ENCODE assay signal across 26 cellular contexts in the genomic region with DNA sequence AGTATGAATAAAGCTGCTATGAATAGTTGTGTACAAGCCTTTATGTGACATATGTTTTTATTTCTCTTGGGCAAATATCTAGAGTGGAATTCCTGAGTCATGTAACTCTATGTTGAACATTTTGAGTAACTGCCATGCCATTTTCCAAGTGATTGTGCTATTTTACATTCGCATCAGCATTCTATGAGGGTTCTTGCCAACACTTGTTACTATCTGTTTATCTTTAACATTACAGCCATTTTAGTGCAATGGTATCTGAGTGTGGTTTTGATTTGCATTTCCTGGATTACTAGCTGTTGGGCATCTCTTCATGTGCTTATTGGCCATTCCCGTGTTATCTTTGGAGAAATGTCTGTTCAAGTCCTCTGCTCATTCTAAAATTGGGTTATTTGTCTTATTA. TPM values are rescaled to one million over a fixed set of nuclear protein-coding genes. Genes with fewer than 3 reads are reported as not detected.
DNase-seq lines count a peak whose midpoint lies in the region; ATAC-seq, FAIRE-seq and TF ChIP-seq lines count a peak whose summit lies in the region.
"Had no signal": no experiment of that assay in that cellular context is flagged by ENCODE, and none has a peak within 500 bp of the region (broad histone marks: within the 10 kb centered on the region; RNA-seq: fewer than 3 reads in every experiment).

No MANE protein-coding gene starts in this region.

- no peak overlapping the region for H2AFZ ChIP-seq in H1 (ENCODE audit: low read length)

- POLR2A ChIA-PET in H1 (lab: Charles Lee; ENCODE audit: partially characterized antibody) = no interaction called here

- H4K5ac ChIP-seq in H1 (ENCODE audit: insufficient read length, low read depth, low read length) = no peak overlapping the region

- no peak for TF ChIP-seq CTCF in H1 (IDR thresholded peaks at IDR 0.05; ENCODE audit: control extremely low read depth in 1 of 3, insufficient read depth in 1 of 3, low read depth in 1 of 3, low read length in 3 of 3)
- TF ChIP-seq CTCF in fibroblast of the aortic adventitia (IDR thresholded peaks at IDR 0.05; ENCODE audit: insufficient read depth, low read length) = no peak
- TF ChIP-seq CTCF in upper lobe of left lung (IDR thresholded peaks at IDR 0.05) = no peak

- no peak overlapping the region for H3K23ac ChIP-seq in H1 (ENCODE audit: insufficient read length)

- WGBS in H1 (ENCODE audit: extremely low coverage in 1 of 2, insufficient coverage in 1 of 2, insufficient read length in 1 of 2, insufficient replicate concordance in 2 of 2, low coverage in 1 of 2, low lambda C conversion rate in 2 of 2, missing lambda C conversion rate in 1 of 2), 2 experiments = 96% methylated on average over 2 of the region's 2 CpGs; no CpG with 5 or more reads in 1 of the 2 experiments
- WGBS in upper lobe of left lung, 2 donors = 75 to 82% methylated on average over 2 of the region's 2 CpGs

- H3K4ac ChIP-seq in H1 (replicated peaks; ENCODE audit: insufficient read length, low read depth, low read length) = peak overlapping the region; percentile 66

- H3K4me1 ChIP-seq in H1 (replicated peaks in 1 of 4; ENCODE audit: control insufficient read depth in 3 of 4, insufficient read depth in 4 of 4, low read length in 3 of 4) (peaks cover 0 to 4% (median 2%) of the 10 kb centered on the region in 4 experiments; a peak in 4 of 7 replicates), upper lobe of left lung (no peaks in the 10 kb centered on the region)
- H3K4me1 ChIP-seq: A549 had no signal

- peaks cover 3% of the 10 kb centered on the region; the same call in 1 of the 2 replicates for H3K79me1 ChIP-seq in H1 (ENCODE audit: low read depth, low read length)

- H3K27ac ChIP-seq in H1 (ENCODE audit: low read depth, low read length) (no peak overlapping the region), upper lobe of left lung (no peak overlapping the region)
- H3K27ac ChIP-seq: 22Rv1; A549; BLaER1 treated with 17β-estradiol and CSF1 and Interleukin-3, amounts not matched to agents 10 nM and 100 nM; C4-2B had no signal

- H2BK5ac ChIP-seq in H1 (ENCODE audit: low read depth, low read length) = no peak overlapping the region

- peak overlapping the region; percentile 41 for H3K27ac Mint-ChIP-seq in activated naive CD8-positive, alpha-beta T cell
- no peak overlapping the region for H3K27ac Mint-ChIP-seq in activated naive CD8-positive, alpha-beta T cell treated with anti-CD3 and anti-CD28 coated beads for 36 hours
- no peak overlapping the region for H3K27ac Mint-ChIP-seq in stimulated activated naive B cell treated with anti-CD40 and anti-IgM and Interleukin-4, amounts not matched to agents 10 μg/mL and 1 μg/mL and 100 μg/mL, for 72 hours
- H3K27ac Mint-ChIP-seq: B cell; CD4-positive, alpha-beta T cell; CD8-positive, alpha-beta T cell had no signal

- CTCF ChIA-PET in H1 (lab: Charles Lee; ENCODE audit: partially characterized antibody) = interaction anchor here (1.3 kb wide), 1 partner anchor 39 kb away, joined by 3 read pairs; no protein-coding TSS in a partner anchor

- H3K36me3 ChIP-seq in H1 (ENCODE audit: control insufficient read depth in 2 of 4, insufficient read depth in 4 of 4, low read length in 3 of 4) (no peaks in the 10 kb centered on the region; a peak in 1 of 8 replicates), upper lobe of left lung (no peaks in the 10 kb centered on the region)
- H3K36me3 ChIP-seq: BLaER1 treated with 17β-estradiol and CSF1 and Interleukin-3, amounts not matched to agents 10 nM and 100 nM had no signal

- H3K79me2 ChIP-seq in H1 (ENCODE audit: control insufficient read depth in 1 of 2, insufficient read depth in 2 of 2, low read length in 2 of 2) = peaks cover 0 to 5% of the 10 kb centered on the region in 2 experiments; a peak in 2 of 4 replicates

- DNase-seq in activated naive CD8-positive, alpha-beta T cell treated with anti-CD3 and anti-CD28 coated beads for 36 hours = no peak
- DNase-seq in EH (ENCODE audit: low read depth) (peak; percentile 5), H1 (ENCODE audit: low read depth in 1 of 2, low spot score in 2 of 2) (no peak), fibroblast of the aortic adventitia (ENCODE audit: low read depth) (peak; percentile 2), upper lobe of left lung (no peak)
- DNase-seq in stimulated activated naive B cell treated with anti-CD40 and anti-IgM and Interleukin-4, amounts not matched to agents 10 μg/mL and 1 μg/mL and 100 μg/mL, for 72 hours = no peak
- DNase-seq: AML-193; Caco-2; Calu3; CD4-positive, alpha-beta T cell; CD8-positive, alpha-beta T cell; DMS79 treated with DMSO at 0.1 percent for 48 hours; EL; GDM1 had no signal

- H3K27me3 ChIP-seq in H1 (replicated peaks in 1 of 4; ENCODE audit: control insufficient read depth in 3 of 4, extremely low read depth in 1 of 4, insufficient read depth in 3 of 4, low read length in 3 of 4) = no peaks in the 10 kb centered on the region; a peak in 1 of 7 replicates
- no peaks in the 10 kb centered on the region for H3K27me3 ChIP-seq in upper lobe of left lung
- H3K27me3 ChIP-seq: BLaER1 treated with 17β-estradiol and CSF1 and Interleukin-3, amounts not matched to agents 10 nM and 100 nM had no signal

- H4K8ac ChIP-seq in H1 (ENCODE audit: extremely low read depth, insufficient read depth, low read length) = no peak overlapping the region

- H2BK12ac ChIP-seq in H1 (ENCODE audit: low read depth, low read length) = no peak overlapping the region

- no peak overlapping the region for H2BK20ac ChIP-seq in H1 (ENCODE audit: low read length)

- H4K20me1 ChIP-seq in H1 (replicated peaks in 1 of 2; ENCODE audit: control insufficient read depth in 1 of 2, insufficient read depth in 2 of 2, low read length in 2 of 2) = peaks cover 0 to 4% of the 10 kb centered on the region in 2 experiments
- H4K20me1 ChIP-seq: BLaER1 treated with 17β-estradiol and CSF1 and Interleukin-3, amounts not matched to agents 10 nM and 100 nM had no signal

- H3K9me3 Mint-ChIP-seq in activated naive CD8-positive, alpha-beta T cell (ENCODE audit: low read depth) = no peaks in the 10 kb centered on the region
- H3K9me3 Mint-ChIP-seq in activated naive CD8-positive, alpha-beta T cell treated with anti-CD3 and anti-CD28 coated beads for 36 hours = peaks cover 4% of the 10 kb centered on the region
- peaks cover 0 to 3% of the 10 kb centered on the region in 2 donors for H3K9me3 Mint-ChIP-seq in stimulated activated naive B cell treated with anti-CD40 and anti-IgM and Interleukin-4, amounts not matched to agents 10 μg/mL and 1 μg/mL and 100 μg/mL, for 72 hours
- H3K9me3 Mint-ChIP-seq: CD8-positive, alpha-beta T cell had no signal

- no peak for TF ChIP-seq POLR2A in H1 (IDR thresholded peaks at IDR 0.05; ENCODE audit: control extremely low read depth in 1 of 2, low read depth in 2 of 2, low read length in 2 of 2)
- no peak for TF ChIP-seq POLR2A in upper lobe of left lung (IDR thresholded peaks at IDR 0.05)

- H2AK5ac ChIP-seq in H1 (ENCODE audit: low read depth, low read length) = no peak overlapping the region

- H3K4me2 ChIP-seq in H1 (ENCODE audit: insufficient read depth in 1 of 2, low read depth in 2 of 2, low read length in 2 of 2) = no peak overlapping the region
- H3K4me2 ChIP-seq: A549; BLaER1 treated with 17β-estradiol and CSF1 and Interleukin-3, amounts not matched to agents 10 nM and 100 nM had no signal

- H3K36me3 Mint-ChIP-seq in activated naive CD8-positive, alpha-beta T cell = no peaks in the 10 kb centered on the region
- H3K36me3 Mint-ChIP-seq in activated naive CD8-positive, alpha-beta T cell treated with anti-CD3 and anti-CD28 coated beads for 36 hours = no peaks in the 10 kb centered on the region
- no peaks in the 10 kb centered on the region for H3K36me3 Mint-ChIP-seq in stimulated activated naive B cell treated with anti-CD40 and anti-IgM and Interleukin-4, amounts not matched to agents 10 μg/mL and 1 μg/mL and 100 μg/mL, for 72 hours
- H3K36me3 Mint-ChIP-seq: CD8-positive, alpha-beta T cell had no signal

- TF ChIP-seq EP300 in H1 (IDR thresholded peaks at IDR 0.05; ENCODE audit: borderline replicate concordance in 1 of 2, low read depth in 2 of 2, low read length in 2 of 2) = no peak
- no peak for TF ChIP-seq EP300 in upper lobe of left lung (IDR thresholded peaks at IDR 0.05)

- no peak overlapping the region for H3K4me3 Mint-ChIP-seq in activated naive CD8-positive, alpha-beta T cell
- no peak overlapping the region for H3K4me3 Mint-ChIP-seq in activated naive CD8-positive, alpha-beta T cell treated with anti-CD3 and anti-CD28 coated beads for 36 hours
- H3K4me3 Mint-ChIP-seq in stimulated activated naive B cell treated with anti-CD40 and anti-IgM and Interleukin-4, amounts not matched to agents 10 μg/mL and 1 μg/mL and 100 μg/mL, for 72 hours = no peak overlapping the region
- H3K4me3 Mint-ChIP-seq: B cell; CD4-positive, alpha-beta T cell; CD8-positive, alpha-beta T cell had no signal

- H3K9ac ChIP-seq in H1 (replicated peaks in 1 of 4; ENCODE audit: extremely low read depth in 1 of 4, low read depth in 3 of 4, low read length in 3 of 4) = no peak overlapping the region
- H3K9ac ChIP-seq: BLaER1 treated with 17β-estradiol and CSF1 and Interleukin-3, amounts not matched to agents 10 nM and 100 nM had no signal

- H2BK15ac ChIP-seq in H1 (ENCODE audit: low read length) = no peak overlapping the region

- H3K14ac ChIP-seq in H1 (ENCODE audit: insufficient read length) = no peak overlapping the region

- peaks cover 4% of the 10 kb centered on the region for H3K27me3 Mint-ChIP-seq in activated naive CD8-positive, alpha-beta T cell
- H3K27me3 Mint-ChIP-seq in activated naive CD8-positive, alpha-beta T cell treated with anti-CD3 and anti-CD28 coated beads for 36 hours = peaks cover 17% of the 10 kb centered on the region
- peaks cover 6 to 15% of the 10 kb centered on the region in 2 donors for H3K27me3 Mint-ChIP-seq in stimulated activated naive B cell treated with anti-CD40 and anti-IgM and Interleukin-4, amounts not matched to agents 10 μg/mL and 1 μg/mL and 100 μg/mL, for 72 hours

- H2BK120ac ChIP-seq in H1 (replicated peaks; ENCODE audit: low read depth, low read length) = no peak overlapping the region

- H3K4me3 ChIP-seq in H1 (ENCODE audit: extremely low read depth in 1 of 4, insufficient read depth in 2 of 4, low read depth in 3 of 4, low read length in 4 of 4) = no peak overlapping the region
- H3K4me3 ChIP-seq in fibroblast of the aortic adventitia (ENCODE audit: low read depth, low read length) = no peak overlapping the region
- no peak overlapping the region for H3K4me3 ChIP-seq in upper lobe of left lung
- H3K4me3 ChIP-seq: A549; BLaER1 treated with 17β-estradiol and CSF1 and Interleukin-3, amounts not matched to agents 10 nM and 100 nM; GM12878 had no signal

- peaks cover 0 to 11% of the 10 kb centered on the region in 2 experiments; a peak in 2 of 4 replicates for H3K9me3 ChIP-seq in H1 (ENCODE audit: insufficient read depth in 2 of 2, low read depth in 1 of 2, low read length in 1 of 2)
- no peaks in the 10 kb centered on the region for H3K9me3 ChIP-seq in upper lobe of left lung

- H4K91ac ChIP-seq in H1 (replicated peaks; ENCODE audit: insufficient read length, low read length) = no peak overlapping the region

- H3K23me2 ChIP-seq in H1 (ENCODE audit: low read depth, low read length) = peaks cover 6% of the 10 kb centered on the region; the same call in 1 of the 2 replicates

- H3K56ac ChIP-seq in H1 (replicated peaks; ENCODE audit: insufficient read length, low read depth, low read length) = no peak overlapping the region

- TF ChIP-seq RAD21 in H1 (IDR thresholded peaks at IDR 0.05 in 1 of 2, conservative IDR thresholded peaks at IDR 0.05 in 1 of 2; ENCODE audit: low read depth in 2 of 2, low read length in 2 of 2) = no peak

- no peak overlapping the region for H3K18ac ChIP-seq in H1 (ENCODE audit: extremely low read depth, low read length)

- ATAC-seq in upper lobe of left lung (ENCODE audit: low FRiP score in 2 of 2) = no peak
- ATAC-seq in stimulated activated naive B cell treated with anti-CD40 and anti-IgM and Interleukin-4, amounts not matched to agents 10 μg/mL and 1 μg/mL and 100 μg/mL, for 72 hours (replicated peaks) = no peak
- ATAC-seq: A549; CD8-positive, alpha-beta T cell; GM12878 had no signal

- H3K4me1 Mint-ChIP-seq in activated naive CD8-positive, alpha-beta T cell (ENCODE audit: low read depth) = peaks cover 32% of the 10 kb centered on the region
- no peaks in the 10 kb centered on the region for H3K4me1 Mint-ChIP-seq in activated naive CD8-positive, alpha-beta T cell treated with anti-CD3 and anti-CD28 coated beads for 36 hours
- H3K4me1 Mint-ChIP-seq in stimulated activated naive B cell treated with anti-CD40 and anti-IgM and Interleukin-4, amounts not matched to agents 10 μg/mL and 1 μg/mL and 100 μg/mL, for 72 hours = no peaks in the 10 kb centered on the region
- H3K4me1 Mint-ChIP-seq: B cell had no signal

- FAIRE-seq in H1 (lab: Jason Lieb, UNC) = no peak
- FAIRE-seq: A549, D721Med, GM12878, GM12892, GM18507, GM19239 had no signal

RNA-seq across cellular contexts. Expression of a gene that starts 19.1 kb away (rescaled TPM):
- under 1 TPM in 1 of 2 experiments, not detected in 1; 0.44 TPM for total RNA-seq in activated naive CD8-positive, alpha-beta T cell treated with anti-CD3 and anti-CD28 coated beads for 36 hours
- total RNA-seq in H1 (2021; fragmentation: NEBNext Ultra II Directional; extraction: Animal tissue kit (Norgen Biotek cat#: 25700)) = 1.1 and 2.0 TPM in 2 replicates
- 0.63 and 1.0 TPM in 2 replicates for polyA plus RNA-seq in H1 (2011; rRNA removed)
- 0.96 TPM for polyA plus RNA-seq in H1 (2011; cell fraction: cytosol; rRNA removed)
- 2.8 TPM for polyA plus RNA-seq in H1 (2011; cell fraction: nucleus; rRNA removed)
- polyA plus RNA-seq in H1 (2012, experiment 1 of 2) = 0.51 to 1.5 TPM (median 1.1 TPM) in 4 replicates
- 0.24 TPM for polyA plus RNA-seq in H1 (2012, experiment 2 of 2)
- 1.2 TPM for polyA plus RNA-seq in H1 (2013, experiment 1 of 2)
- polyA plus RNA-seq in H1 (2013, experiment 2 of 2) = 0.90 TPM
- 0.88 and 0.95 TPM in 2 replicates for polyA minus RNA-seq in H1 (2011; rRNA and poly(A)+ RNA removed)
- polyA minus RNA-seq in H1 (2011; cell fraction: cytosol; rRNA and poly(A)+ RNA removed) = 1.3 TPM
- polyA minus RNA-seq in H1 (2011; cell fraction: nucleus; rRNA and poly(A)+ RNA removed) = 1.00 TPM
- total RNA-seq in fibroblast of the aortic adventitia (ENCODE audit: low replicate concordance) = not detected in 2 replicates
- 1 to 10 TPM in 1 of 6 donors, under 1 TPM in 1, not detected in 4; 0.09 to 3.1 TPM for total RNA-seq in upper lobe of left lung
- total RNA-seq: CD8-positive, alpha-beta T cell; GM12878 had no signal
- polyA plus RNA-seq: BJ had no signal

Comparison
In these comparisons a context has a peak if more than half of its experiments do, and no peak if none do; other contexts are left out.
1. DNase-seq: peak in EH (single experiment) and fibroblast of the aortic adventitia (single experiment); none in activated naive CD8-positive, alpha-beta T cell treated with anti-CD3 and anti-CD28 coated beads for 36 hours (single experiment), H1 (0 of 2), upper lobe of left lung (0 of 2) and stimulated activated naive B cell treated with anti-CD40 and anti-IgM and Interleukin-4, amounts not matched to agents 10 μg/mL and 1 μg/mL and 100 μg/mL, for 72 hours (single experiment).